Comparison of ENCODE assay signal across 10 cellular contexts in genomic region chr6:118558811-118559217, GRCh38. TPM values are rescaled to one million over a fixed set of nuclear protein-coding genes. Genes with fewer than 3 reads are reported as not detected.
DNase-seq lines count a peak whose midpoint lies in the region; ATAC-seq and TF ChIP-seq lines count a peak whose summit lies in the region.
"Had no signal": no experiment of that assay in that cellular context is flagged by ENCODE, and none has a peak within 500 bp of the region (broad histone marks: within the 10 kb centered on the region; RNA-seq: fewer than 3 reads in every experiment).

No MANE protein-coding gene starts in this region.

- WGBS in lower leg skin, 2 donors = 51 to 61% methylated on average over 4 of the region's 4 CpGs

- TF ChIP-seq POLR2A in lower leg skin (IDR thresholded peaks at IDR 0.05) = no peak

- H3K4me1 Mint-ChIP-seq in activated CD8-positive, alpha-beta memory T cell treated with anti-CD3 and anti-CD28 coated beads, Interleukin-2, amount 10 ng/mL, durations not matched to agents 7 days and 5 days = peaks cover 24% of the 10 kb centered on the region
- peaks cover 24% of the 10 kb centered on the region for H3K4me1 Mint-ChIP-seq in activated T-helper 1 cell treated with anti-CD3 and anti-CD28 coated beads, Interleukin-12 subunit alpha, Interleukin-12 subunit beta, Interleukin-2, Interleukin-4 antibody, amounts not matched to agents 30 ng/mL and 10 ng/mL and 1 ng/mL, durations not matched to agents 14 hours and 24 hours and 36 hours (ENCODE audit: low read depth)

- peak overlapping the region; percentile 62 for H3K4me3 Mint-ChIP-seq in activated CD8-positive, alpha-beta memory T cell treated with anti-CD3 and anti-CD28 coated beads, Interleukin-2, amount 10 ng/mL, durations not matched to agents 7 days and 5 days
- H3K4me3 Mint-ChIP-seq in activated T-helper 1 cell treated with anti-CD3 and anti-CD28 coated beads, Interleukin-12 subunit alpha, Interleukin-12 subunit beta, Interleukin-2, Interleukin-4 antibody, amounts not matched to agents 30 ng/mL and 10 ng/mL and 1 ng/mL, durations not matched to agents 14 hours and 24 hours and 36 hours = peak overlapping the region; percentile 73

- H3K9me3 Mint-ChIP-seq in activated CD8-positive, alpha-beta memory T cell treated with anti-CD3 and anti-CD28 coated beads, Interleukin-2, amount 10 ng/mL, durations not matched to agents 7 days and 5 days (ENCODE audit: low read depth) = no peaks in the 10 kb centered on the region
- no peaks in the 10 kb centered on the region for H3K9me3 Mint-ChIP-seq in activated T-helper 1 cell treated with anti-CD3 and anti-CD28 coated beads, Interleukin-12 subunit alpha, Interleukin-12 subunit beta, Interleukin-2, Interleukin-4 antibody, amounts not matched to agents 30 ng/mL and 10 ng/mL and 1 ng/mL, durations not matched to agents 14 hours and 24 hours and 36 hours

- intact Hi-C loops in activated T-helper 1 cell treated with anti-CD3 and anti-CD28 coated beads, Interleukin-12 subunit alpha, Interleukin-12 subunit beta, Interleukin-2, Interleukin-4 antibody, amounts not matched to agents 30 ng/mL and 10 ng/mL and 1 ng/mL, durations not matched to agents 14 hours and 24 hours and 36 hours (cut with micrococcal nuclease) = no loop called here
- intact Hi-C loops in lower leg skin (cut with DNase I; ENCODE audit: low total_unique reads) = no loop called here

- peak; percentile 93 for ATAC-seq in activated CD8-positive, alpha-beta memory T cell treated with anti-CD3 and anti-CD28 coated beads, Interleukin-2, amount 10 ng/mL, durations not matched to agents 7 days and 5 days
- ATAC-seq in HG03095 (IDR thresholded peaks at IDR 0.05; ENCODE audit: unreplicated experiment) = peak; percentile 57

- CTCF ChIA-PET in activated CD8-positive, alpha-beta memory T cell treated with anti-CD3 and anti-CD28 coated beads, Interleukin-2, amount 10 ng/mL, durations not matched to agents 7 days and 5 days (lab: Charles Lee) = interaction anchor here (1.0 to 1.4 kb wide), 2 partner anchors 93 to 242 kb away, joined by 3 to 5 read pairs; partner anchors contain the start of gene CEP85L

- peaks cover 15% of the 10 kb centered on the region for H3K36me3 Mint-ChIP-seq in activated CD8-positive, alpha-beta memory T cell treated with anti-CD3 and anti-CD28 coated beads, Interleukin-2, amount 10 ng/mL, durations not matched to agents 7 days and 5 days
- peaks cover 24% of the 10 kb centered on the region for H3K36me3 Mint-ChIP-seq in activated T-helper 1 cell treated with anti-CD3 and anti-CD28 coated beads, Interleukin-12 subunit alpha, Interleukin-12 subunit beta, Interleukin-2, Interleukin-4 antibody, amounts not matched to agents 30 ng/mL and 10 ng/mL and 1 ng/mL, durations not matched to agents 14 hours and 24 hours and 36 hours (ENCODE audit: low read depth)

- H3K27me3 Mint-ChIP-seq in activated CD8-positive, alpha-beta memory T cell treated with anti-CD3 and anti-CD28 coated beads, Interleukin-2, amount 10 ng/mL, durations not matched to agents 7 days and 5 days = no peaks in the 10 kb centered on the region
- no peaks in the 10 kb centered on the region for H3K27me3 Mint-ChIP-seq in activated T-helper 1 cell treated with anti-CD3 and anti-CD28 coated beads, Interleukin-12 subunit alpha, Interleukin-12 subunit beta, Interleukin-2, Interleukin-4 antibody, amounts not matched to agents 30 ng/mL and 10 ng/mL and 1 ng/mL, durations not matched to agents 14 hours and 24 hours and 36 hours (ENCODE audit: insufficient read depth)

- TF ChIP-seq CTCF in lower leg skin (IDR thresholded peaks at IDR 0.05) = no peak

- H3K27ac Mint-ChIP-seq in activated CD8-positive, alpha-beta memory T cell treated with anti-CD3 and anti-CD28 coated beads, Interleukin-2, amount 10 ng/mL, durations not matched to agents 7 days and 5 days = peak overlapping the region; percentile 90
- H3K27ac Mint-ChIP-seq in activated T-helper 1 cell treated with anti-CD3 and anti-CD28 coated beads, Interleukin-12 subunit alpha, Interleukin-12 subunit beta, Interleukin-2, Interleukin-4 antibody, amounts not matched to agents 30 ng/mL and 10 ng/mL and 1 ng/mL, durations not matched to agents 14 hours and 24 hours and 36 hours = peak overlapping the region; percentile 88

- DNase-seq in activated CD8-positive, alpha-beta memory T cell treated with anti-CD3 and anti-CD28 coated beads, Interleukin-2, amount 10 ng/mL, durations not matched to agents 7 days and 5 days = peak; percentile 48
- DNase-seq in activated CD8-positive, alpha-beta memory T cell treated with anti-CD3 and anti-CD28 coated beads, Interleukin-2, amount 50 U/mL, for 4 hours = no peak
- no peak for DNase-seq in activated T-helper 1 cell treated with anti-CD3 and anti-CD28 coated beads, Interleukin-12 subunit alpha, Interleukin-12 subunit beta, Interleukin-2, Interleukin-4 antibody, amounts not matched to agents 30 ng/mL and 10 ng/mL and 1 ng/mL, durations not matched to agents 14 hours and 24 hours and 36 hours (ENCODE audit: low spot score)
- peak; percentile 32 for DNase-seq in smooth muscle cell of the brain vasculature (ENCODE audit: low read depth, low spot score)
- DNase-seq in SKM-1 (lab: John Stamatoyannopoulos, UW; ENCODE audit: unreplicated experiment) = no peak
- DNase-seq in NCI-H1930 (lab: John Stamatoyannopoulos, UW) = no peak
- DNase-seq in lower leg skin (ENCODE audit: low spot score in 2 of 2) = no peak
- DNase-seq: NCI-H2107 had no signal

- no peak overlapping the region for H3K4me3 ChIP-seq in lower leg skin (ENCODE audit: low read depth, poor library complexity, severe bottlenecking)

RNA-seq across cellular contexts. Expression of gene PLN, which starts 10.7 kb away (rescaled TPM):
- total RNA-seq in activated CD8-positive, alpha-beta memory T cell treated with anti-CD3 and anti-CD28 coated beads, Interleukin-2, amount 10 ng/mL, durations not matched to agents 7 days and 5 days = not detected
- total RNA-seq in activated T-helper 1 cell treated with anti-CD3 and anti-CD28 coated beads, Interleukin-12 subunit alpha, Interleukin-12 subunit beta, Interleukin-2, Interleukin-4 antibody, amounts not matched to agents 30 ng/mL and 10 ng/mL and 1 ng/mL, durations not matched to agents 14 hours and 24 hours and 36 hours = not detected in 2 replicates
- total RNA-seq in lower leg skin = 10 to 100 TPM in 1 of 4 donors, 1 to 10 TPM in 3; 1.8 to 10.5 (median 3.1) TPM
- total RNA-seq: renal cortical epithelial cell had no signal

Comparison
In these comparisons a context has a peak if more than half of its experiments do, and no peak if none do; other contexts are left out.
1. DNase-seq: peak in activated CD8-positive, alpha-beta memory T cell treated with anti-CD3 and anti-CD28 coated beads, Interleukin-2, amount 10 ng/mL, durations not matched to agents 7 days and 5 days (single experiment) and smooth muscle cell of the brain vasculature (single experiment); none in activated CD8-positive, alpha-beta memory T cell treated with anti-CD3 and anti-CD28 coated beads, Interleukin-2, amount 50 U/mL, for 4 hours (single experiment), activated T-helper 1 cell treated with anti-CD3 and anti-CD28 coated beads, Interleukin-12 subunit alpha, Interleukin-12 subunit beta, Interleukin-2, Interleukin-4 antibody, amounts not matched to agents 30 ng/mL and 10 ng/mL and 1 ng/mL, durations not matched to agents 14 hours and 24 hours and 36 hours (single experiment), SKM-1 (single experiment), NCI-H1930 (0 of 2) and lower leg skin (0 of 2).